In genomic region chr4:2923678-2924173, GRCh38 we compare ENCODE assay signal across 9 cellular contexts. TPM values are rescaled to one million over a fixed set of nuclear protein-coding genes. Genes with fewer than 3 reads are reported as not detected.
DNase-seq lines count a peak whose midpoint lies in the region; ATAC-seq and TF ChIP-seq lines count a peak whose summit lies in the region.
"Had no signal": no experiment of that assay in that cellular context is flagged by ENCODE, and none has a peak within 500 bp of the region (broad histone marks: within the 10 kb centered on the region; RNA-seq: fewer than 3 reads in every experiment).

No MANE protein-coding gene starts in this region.

- H2BK20ac ChIP-seq in H9 (ENCODE audit: low read depth, low read length, poor library complexity, severe bottlenecking) = no peak overlapping the region

- no peak for TF ChIP-seq CTCF in H9 (conservative IDR thresholded peaks at IDR 0.05)

- H3K23ac ChIP-seq in H9 (ENCODE audit: insufficient read length, low read depth, low read length) = no peak overlapping the region

- no peaks in the 10 kb centered on the region for H3K27me3 ChIP-seq in BLaER1
- no peaks in the 10 kb centered on the region for H3K27me3 ChIP-seq in H9 (ENCODE audit: insufficient read depth, low read length)

- no peak overlapping the region for H3K56ac ChIP-seq in H9 (ENCODE audit: insufficient read length, low read depth, low read length)

- H2AK5ac ChIP-seq in H9 (ENCODE audit: insufficient read length, low read length) = peak overlapping the region; percentile 6

- peak overlapping the region; percentile 39; the same call in 1 of the 2 replicates for H3K14ac ChIP-seq in H9 (ENCODE audit: insufficient read depth, low read length)

- H2AFZ ChIP-seq in H9 (ENCODE audit: low read length) = no peak overlapping the region

- H3K4me3 Mint-ChIP-seq in H9 = peak overlapping the region in 1 of 2 experiments; percentile 44; a peak in 2 of 5 replicates

- no peak overlapping the region for H3K4me2 ChIP-seq in BLaER1
- H3K4me2 ChIP-seq in H9 (ENCODE audit: insufficient read depth, insufficient read length, low read length) = no peak overlapping the region

- H3K36me3 ChIP-seq in BLaER1 = peaks cover 95% of the 10 kb centered on the region

- no peak overlapping the region for H2BK5ac ChIP-seq in H9 (ENCODE audit: insufficient read length, low read length)

- H4K8ac ChIP-seq in H9 (replicated peaks; ENCODE audit: insufficient read length, low read depth, low read length) = no peak overlapping the region

- H3K9me3 Mint-ChIP-seq in H9 = peaks cover 21 to 33% of the 10 kb centered on the region in 2 experiments

- peaks cover 71 to 86% (median 83%) of the 10 kb centered on the region in 3 experiments for H3K36me3 Mint-ChIP-seq in H9 (ENCODE audit: insufficient read depth in 1 of 3, low read depth in 3 of 3)

- peaks cover 32 to 37% of the 10 kb centered on the region in 2 experiments for H3K4me1 Mint-ChIP-seq in H9

- H3K27ac ChIP-seq in BLaER1 (no peak overlapping the region), H9 (ENCODE audit: insufficient read length, low read depth, low read length) (no peak overlapping the region), caudate nucleus (ENCODE audit: low read depth, low read length) (peak overlapping the region; percentile 58)

- H4K5ac ChIP-seq in H9 (ENCODE audit: insufficient read length, low read depth, low read length) = no peak overlapping the region

- H3K9ac ChIP-seq in BLaER1 (peak overlapping the region; percentile 38), H9 (ENCODE audit: extremely low read depth, insufficient read length, low read length) (no peak overlapping the region)

- peaks cover 7% of the 10 kb centered on the region for H3K9me3 ChIP-seq in BLaER1
- no peaks in the 10 kb centered on the region for H3K9me3 ChIP-seq in H9 (ENCODE audit: control insufficient read depth, low read depth, low read length)

- no peak overlapping the region for H3K4ac ChIP-seq in H9 (ENCODE audit: low read depth, low read length)

- H3T11ph ChIP-seq in H9 (ENCODE audit: low read length) = no peak overlapping the region

- no peaks in the 10 kb centered on the region for H3K23me2 ChIP-seq in H9 (ENCODE audit: insufficient read length, low read depth, low read length, poor library complexity, severe bottlenecking)

- no peak for ATAC-seq in HG02981 (IDR thresholded peaks at IDR 0.05; ENCODE audit: unreplicated experiment)
- no peak for ATAC-seq in HG02840 (IDR thresholded peaks at IDR 0.05; ENCODE audit: low FRiP score, unreplicated experiment)
- no peak for ATAC-seq in GM18861 (IDR thresholded peaks at IDR 0.05; ENCODE audit: unreplicated experiment)

- WGBS in H9 (ENCODE audit: extremely low coverage, insufficient read length, low lambda C conversion rate) = no CpG with 5 or more reads among the region's 16 CpGs

- H2BK120ac ChIP-seq in H9 (ENCODE audit: low read depth, low read length, poor library complexity, severe bottlenecking) = no peak overlapping the region

- H4K91ac ChIP-seq in H9 (ENCODE audit: insufficient read length, low read depth, low read length) = no peak overlapping the region

- no peak overlapping the region for H3K18ac ChIP-seq in H9 (ENCODE audit: insufficient read length, low read depth, low read length)

- H3K27ac Mint-ChIP-seq in H9 = peak overlapping the region; percentile 92 to 94 (median 93)

- DNase-seq in H9 (no peak), caudate nucleus (lab: John Stamatoyannopoulos, UW) (peak in 2 of 61 donors; percentile 42 to 65), midbrain (lab: John Stamatoyannopoulos, UW) (peak; percentile 30), T1000 (lab: John Stamatoyannopoulos, UW) (no peak)
- DNase-seq: NCI-H1436 had no signal

- H3K4me1 ChIP-seq in BLaER1 (peaks cover 31% of the 10 kb centered on the region), H9 (ENCODE audit: insufficient read depth, low read length) (peaks cover 6% of the 10 kb centered on the region; the same call in 1 of the 2 replicates)

- H3K79me1 ChIP-seq in H9 (ENCODE audit: insufficient read depth, low read depth, low read length, poor library complexity, severe bottlenecking) = no peaks in the 10 kb centered on the region

- H3K4me3 ChIP-seq in BLaER1 = no peak overlapping the region

- H3K27me3 Mint-ChIP-seq in H9 (ENCODE audit: low read depth) = no peaks in the 10 kb centered on the region

- H3K79me2 ChIP-seq in H9 (ENCODE audit: insufficient read depth, low read length) = no peaks in the 10 kb centered on the region

- no peak overlapping the region for H2BK12ac ChIP-seq in H9 (ENCODE audit: insufficient read length, low read depth, low read length)

- H4K20me1 ChIP-seq in BLaER1 (peaks cover 40% of the 10 kb centered on the region), H9 (ENCODE audit: control insufficient read depth, insufficient read depth, insufficient read length) (peaks cover 2% of the 10 kb centered on the region)

- H2BK15ac ChIP-seq in H9 (ENCODE audit: low read depth, low read length) = no peak overlapping the region

RNA-seq across cellular contexts. Expression of gene NOP14, which starts 39.5 kb away (rescaled TPM):
- 50.1 and 50.3 TPM in 2 replicates for total RNA-seq in H9 (2021)

RNA-seq across cellular contexts. Expression of gene GRK4, which starts 39.6 kb away (rescaled TPM):
- 4.3 and 4.8 TPM in 2 replicates for total RNA-seq in H9 (2021)
